ENCODE assay signal across 8 cellular contexts in the genomic region with DNA sequence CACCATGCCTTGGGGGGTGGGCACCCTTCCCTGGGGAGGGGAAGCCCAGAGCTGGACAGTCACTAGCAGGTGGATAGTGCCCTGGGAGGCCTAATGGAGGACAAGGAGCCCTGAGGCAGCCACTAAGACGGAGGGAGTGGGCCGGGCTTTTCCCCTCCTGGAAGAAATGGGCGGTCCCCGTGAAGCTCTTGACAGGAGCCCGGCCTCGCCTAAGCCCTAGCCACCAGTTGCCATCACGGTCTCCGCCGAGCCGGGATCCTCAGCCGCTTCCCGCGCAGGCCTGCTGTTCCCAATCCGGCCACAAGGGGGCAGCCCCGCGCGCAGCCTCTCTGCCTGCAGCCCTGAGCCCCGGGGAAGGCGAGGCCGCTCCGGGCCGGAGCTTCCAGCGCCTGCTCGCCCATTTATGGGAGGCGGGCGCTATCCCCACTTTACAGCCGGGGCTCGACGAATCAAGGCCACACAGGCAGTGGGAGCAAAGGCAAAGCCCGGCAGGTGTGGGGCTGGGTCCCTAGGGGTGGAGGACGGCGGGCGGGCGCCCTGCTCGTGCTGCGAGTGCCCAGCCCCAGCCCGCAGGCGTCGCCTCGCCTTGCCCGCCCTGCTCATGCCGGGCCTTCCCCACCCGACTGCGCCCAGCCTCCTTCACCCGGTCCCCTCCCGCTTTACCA.
DNase-seq lines count a peak whose midpoint lies in the region; ATAC-seq and TF ChIP-seq lines count a peak whose summit lies in the region.

No MANE protein-coding gene starts in this region.

- TF ChIP-seq POLR2A in gastroesophageal sphincter (IDR thresholded peaks at IDR 0.05) = no peak

- DNase-seq in activated effector memory CD4-positive, alpha-beta T cell treated with anti-CD3 and anti-CD28 coated beads, Interleukin-2, amount 50 U/mL, for 16 hours = peak; percentile 87
- peak in 47 of 56 donors; percentile 14 to 82 (median 54) for DNase-seq in nucleus accumbens (lab: John Stamatoyannopoulos, UW)
- DNase-seq in tibial artery = peak; percentile 65 to 87

- peak overlapping the region; percentile 68 for H3K4me3 ChIP-seq in OCI-LY3 (ENCODE audit: low read length)
- peak overlapping the region; percentile 22 to 55 for H3K4me3 ChIP-seq in gastroesophageal sphincter
- peak overlapping the region; percentile 53 to 61 for H3K4me3 ChIP-seq in tibial artery

- H3K27me3 ChIP-seq in OCI-LY3 (ENCODE audit: low read depth, low read length) (no peaks in the 10 kb centered on the region), gastroesophageal sphincter (no peaks in the 10 kb centered on the region), tibial artery (no peaks in the 10 kb centered on the region)

- WGBS in gastroesophageal sphincter (ENCODE audit: low coverage in 1 of 2), 2 donors = no CpG with 5 or more reads among the region's 46 CpGs

- peak overlapping the region; percentile 70 for H3K4me2 ChIP-seq in OCI-LY3 (ENCODE audit: low read length)

- intact Hi-C loops in tibial artery (cut with DNase I; ENCODE audit: low total_unique reads) = loop anchor here (10.0 kb wide), 2 partner anchors 72 to 552 kb away; no protein-coding TSS in a partner anchor

- H3K9ac ChIP-seq in OCI-LY3 (ENCODE audit: low read length) = no peak overlapping the region

- H4K20me1 ChIP-seq in OCI-LY3 (ENCODE audit: insufficient read depth, low read length) = no peaks in the 10 kb centered on the region

- no peak overlapping the region for H2AFZ ChIP-seq in OCI-LY3 (ENCODE audit: low read depth, low read length)

- no peaks in the 10 kb centered on the region for H3K9me3 ChIP-seq in OCI-LY3 (ENCODE audit: insufficient read depth, low read length)
- no peaks in the 10 kb centered on the region for H3K9me3 ChIP-seq in gastroesophageal sphincter
- H3K9me3 ChIP-seq in tibial artery = no peaks in the 10 kb centered on the region

- H3K4me1 ChIP-seq in OCI-LY3 (ENCODE audit: low read length) = no peaks in the 10 kb centered on the region
- H3K4me1 ChIP-seq in gastroesophageal sphincter = peaks cover 0 to 29% (median 7%) of the 10 kb centered on the region in 3 donors
- peaks cover 0 to 18% (median 15%) of the 10 kb centered on the region in 4 donors for H3K4me1 ChIP-seq in tibial artery

- H3K27ac ChIP-seq in OCI-LY3 (ENCODE audit: low read length) = no peak overlapping the region
- H3K27ac ChIP-seq in gastroesophageal sphincter = peak overlapping the region in 3 of 4 donors; percentile 51 to 76 (median 73)
- H3K27ac ChIP-seq in tibial artery = peak overlapping the region; percentile 44 to 61

- H3K36me3 ChIP-seq in OCI-LY3 (replicated peaks; ENCODE audit: low read depth, low read length) = no peaks in the 10 kb centered on the region
- peaks cover 0 to 45% of the 10 kb centered on the region in 2 donors for H3K36me3 ChIP-seq in gastroesophageal sphincter
- H3K36me3 ChIP-seq in tibial artery = peaks cover 0 to 23% (median 16%) of the 10 kb centered on the region in 3 donors

- no peak for TF ChIP-seq EP300 in gastroesophageal sphincter (IDR thresholded peaks at IDR 0.05)

- TF ChIP-seq CTCF in GM12873 (IDR thresholded peaks at IDR 0.05; ENCODE audit: insufficient read depth, low read depth, low read length, missing control alignments) (peak; percentile 82), OCI-LY3 (IDR thresholded peaks at IDR 0.05; ENCODE audit: low read depth, low read length) (peak; percentile 66), gastroesophageal sphincter (IDR thresholded peaks at IDR 0.05) (peak in 3 of 4 experiments; percentile 91 to 100 (median 95)), tibial artery (IDR thresholded peaks at IDR 0.05) (peak; percentile 93 to 98)

- peak; percentile 46 for ATAC-seq in HG03521 (IDR thresholded peaks at IDR 0.05; ENCODE audit: unreplicated experiment)
- peak; percentile 89 for ATAC-seq in gastroesophageal sphincter
- ATAC-seq in HG03457 (IDR thresholded peaks at IDR 0.05; ENCODE audit: unreplicated experiment) = no peak

- no peaks in the 10 kb centered on the region for H3K79me2 ChIP-seq in OCI-LY3 (ENCODE audit: low read length)
